8 cellular contexts compared by ENCODE assay signal in the genomic region with DNA sequence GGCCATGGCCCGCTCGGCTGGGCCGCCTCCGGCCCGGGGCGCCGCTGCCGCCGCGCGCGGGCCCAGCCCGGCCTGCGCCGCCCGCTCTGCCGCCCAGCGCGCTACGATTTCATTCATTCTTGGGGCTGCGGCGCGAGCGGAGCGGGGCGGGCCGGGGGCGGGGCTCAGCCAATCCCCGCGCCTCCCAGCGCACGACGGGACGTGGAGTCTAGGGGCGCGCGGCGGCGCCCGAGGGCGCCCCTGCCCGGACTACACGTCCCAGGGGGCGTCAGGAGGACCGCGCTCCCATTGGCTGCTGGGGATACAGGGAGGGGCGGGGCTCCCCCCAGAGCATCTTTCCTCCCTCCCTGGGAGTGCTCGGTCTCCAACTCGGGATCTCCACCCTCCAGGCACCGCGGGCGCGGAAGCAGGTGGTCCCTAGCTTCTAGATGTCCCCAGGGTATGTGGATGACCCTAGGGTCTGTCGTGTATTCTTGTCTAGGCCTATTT. TPM values are rescaled to one million over a fixed set of nuclear protein-coding genes. Genes with fewer than 3 reads are reported as not detected.
DNase-seq lines count a peak whose midpoint lies in the region; TF ChIP-seq lines count a peak whose summit lies in the region.

No MANE protein-coding gene starts in this region.

- TF ChIP-seq CTCF in AG09309 (IDR thresholded peaks at IDR 0.05; ENCODE audit: control insufficient read depth, insufficient read depth, low read depth, low read length, missing control alignments) (no peak), prostate gland (IDR thresholded peaks at IDR 0.05) (no peak)

- TF ChIP-seq POLR2A in prostate gland (IDR thresholded peaks at IDR 0.05) = no peak

- intact Hi-C loops in prostate gland (cut with DNase I) = loop anchor here (10.0 kb wide), 1 partner anchor 85 kb away; no protein-coding TSS in a partner anchor

- DNase-seq in AG09309 (ENCODE audit: low read depth) (peak; percentile 38), GM19240 (ENCODE audit: insufficient read length, low spot score) (peak; percentile 90), KBM-7 (peak; percentile 93), SHP77 (lab: John Stamatoyannopoulos, UW) (peak; percentile 89 to 92), activated gamma-delta T cell (lab: John Stamatoyannopoulos, UW) (peak; percentile 32), globus pallidus (ENCODE audit: low spot score) (peak; percentile 94), prostate gland (ENCODE audit: low spot score) (peak; percentile 31), ureter (ENCODE audit: low spot score) (no peak)

- H3K4me3 ChIP-seq in AG09309 (ENCODE audit: control insufficient read depth, low read depth, low read length) = peak overlapping the region; percentile 60
- H3K4me3 ChIP-seq in prostate gland = no peak overlapping the region

- in situ Hi-C loops in KBM-7 (cut with MboI; ENCODE audit: low pct_unique_long_range_greater_than_20kb, low sequenced_read_pairs) = no loop called here

- WGBS in prostate gland = 2% methylated on average over 28 of the region's 54 CpGs

- peaks cover 12% of the 10 kb centered on the region for H3K4me1 ChIP-seq in prostate gland (replicated peaks)

- H3K9me3 ChIP-seq in prostate gland = no peaks in the 10 kb centered on the region

- no peak overlapping the region for H3K27ac ChIP-seq in prostate gland

- no peaks in the 10 kb centered on the region for H3K36me3 ChIP-seq in prostate gland

- peaks cover 12% of the 10 kb centered on the region for H3K27me3 ChIP-seq in prostate gland (replicated peaks; ENCODE audit: insufficient read depth)

RNA-seq across cellular contexts. Expression of a gene that starts 5.6 kb away (rescaled TPM):
- total RNA-seq in prostate gland (1 to 10 TPM in 1 of 2 donors, not detected in 1; 1.8 TPM), ureter (not detected)

RNA-seq across cellular contexts. Expression of a gene that starts 26.5 kb away (rescaled TPM):
- total RNA-seq in prostate gland (100 to 1,000 TPM in 1 of 2 donors, 10 to 100 TPM in 1; 44.1 to 151 TPM), ureter (98.6 TPM)

RNA-seq across cellular contexts. Expression of a gene that starts 34.7 kb away (rescaled TPM):
- total RNA-seq in prostate gland (100 to 1,000 TPM; 349 to 932 TPM), ureter (286 TPM)
